In genomic region chr5:176743136-176743827, GRCh38 we compare ENCODE assay signal across 10 cellular contexts.
DNase-seq lines count a peak whose midpoint lies in the region; ATAC-seq, FAIRE-seq and TF ChIP-seq lines count a peak whose summit lies in the region.
"Had no signal": no experiment of that assay in that cellular context is flagged by ENCODE, and none has a peak within 500 bp of the region (broad histone marks: within the 10 kb centered on the region; RNA-seq: fewer than 3 reads in every experiment).

No MANE protein-coding gene starts in this region.

- peaks cover 7% of the 10 kb centered on the region for H3K9me3 Mint-ChIP-seq in glutamatergic neuron (ENCODE audit: unreplicated experiment)
- no peaks in the 10 kb centered on the region for H3K9me3 Mint-ChIP-seq in effector memory CD8-positive, alpha-beta T cell
- H3K9me3 Mint-ChIP-seq: memory B cell had no signal

- H3K4me3 ChIP-seq in pancreas: peak overlapping the region in 1 of 4 donors; percentile 28

- peaks cover 20% of the 10 kb centered on the region for H3K27me3 Mint-ChIP-seq in glutamatergic neuron (ENCODE audit: unreplicated experiment)
- H3K27me3 Mint-ChIP-seq in effector memory CD8-positive, alpha-beta T cell: peaks cover 74 to 92% of the 10 kb centered on the region in 2 donors

- peak in 3 of 4 donors; percentile 34 to 58 (median 56) for ATAC-seq in pancreas
- ATAC-seq in effector memory CD8-positive, alpha-beta T cell (replicated peaks): no peak

- no peak for FAIRE-seq in pancreas (lab: Jason Lieb, UNC)

- peaks cover 24% of the 10 kb centered on the region for H3K4me1 Mint-ChIP-seq in glutamatergic neuron (ENCODE audit: low read depth, unreplicated experiment)
- H3K4me1 Mint-ChIP-seq in effector memory CD8-positive, alpha-beta T cell (ENCODE audit: low read depth in 2 of 2): peaks cover 11 to 20% of the 10 kb centered on the region in 2 donors

- H3K36me3 ChIP-seq in pancreas: no peaks in the 10 kb centered on the region
- H3K36me3 ChIP-seq: uterus had no signal

- 2 to 4% methylated on average over 41 to 52 of the region's 52 CpGs for WGBS in pancreas, 2 donors

- H3K4me3 Mint-ChIP-seq in glutamatergic neuron (ENCODE audit: unreplicated experiment): peak overlapping the region; percentile 80
- no peak overlapping the region for H3K4me3 Mint-ChIP-seq in effector memory CD8-positive, alpha-beta T cell
- H3K4me3 Mint-ChIP-seq: memory B cell had no signal

- H3K27ac ChIP-seq in pancreas: no peak overlapping the region
- H3K27ac ChIP-seq: uterus had no signal

- H3K27ac Mint-ChIP-seq in glutamatergic neuron (ENCODE audit: unreplicated experiment): no peak overlapping the region
- no peak overlapping the region for H3K27ac Mint-ChIP-seq in effector memory CD8-positive, alpha-beta T cell
- H3K27ac Mint-ChIP-seq: memory B cell had no signal

- H3K9me3 ChIP-seq in pancreas: no peaks in the 10 kb centered on the region
- H3K9me3 ChIP-seq: uterus had no signal

- intact Hi-C loops in pancreas (cut with DNase I): no loop called here

- peak; percentile 13 for DNase-seq in GM10266 (ENCODE audit: extremely low spot score)
- peak; percentile 41 for DNase-seq in NCI-H345 treated with DMSO at 0.1 percent for 48 hours (lab: John Stamatoyannopoulos, UW; ENCODE audit: unreplicated experiment)
- peak; percentile 47 for DNase-seq in glutamatergic neuron
- DNase-seq in pancreas: no peak
- DNase-seq in activated CD4-positive, CD25-positive, alpha-beta regulatory T cell (lab: John Stamatoyannopoulos, UW): no peak
- DNase-seq in effector memory CD8-positive, alpha-beta T cell: no peak
- DNase-seq in foreskin melanocyte: no peak
- DNase-seq in stimulated activated CD4-positive, alpha-beta T cell treated with anti-CD3 and anti-CD28 coated beads, Interleukin-12 subunit alpha, Interleukin-12 subunit beta, amount 100 ng/mL, for 4 hours: no peak
- DNase-seq: uterus had no signal

- no peaks in the 10 kb centered on the region for H3K4me1 ChIP-seq in pancreas
- H3K4me1 ChIP-seq: uterus had no signal

- H3K36me3 Mint-ChIP-seq in glutamatergic neuron (ENCODE audit: unreplicated experiment): no peaks in the 10 kb centered on the region
- H3K36me3 Mint-ChIP-seq in effector memory CD8-positive, alpha-beta T cell (ENCODE audit: insufficient read depth): no peaks in the 10 kb centered on the region
- H3K36me3 Mint-ChIP-seq: memory B cell had no signal

- H3K27me3 ChIP-seq in pancreas: peaks cover 0 to 32% (median 2%) of the 10 kb centered on the region in 4 donors
- H3K27me3 ChIP-seq: uterus had no signal

- no peak for TF ChIP-seq CTCF in GM10266 (IDR thresholded peaks at IDR 0.05; ENCODE audit: control insufficient read depth, insufficient read depth, low read depth, missing control alignments)
- TF ChIP-seq CTCF in glutamatergic neuron (IDR thresholded peaks at IDR 0.05; ENCODE audit: partially characterized antibody, unreplicated experiment): no peak
- no peak for TF ChIP-seq CTCF in pancreas (IDR thresholded peaks at IDR 0.05)

Comparison
In these comparisons a context has a peak if more than half of its experiments do, and no peak if none do; other contexts are left out.
1. DNase-seq: peak in GM10266 (single experiment), NCI-H345 treated with DMSO at 0.1 percent for 48 hours (single experiment) and glutamatergic neuron (single experiment); none in pancreas (0 of 6), activated CD4-positive, CD25-positive, alpha-beta regulatory T cell (0 of 4), effector memory CD8-positive, alpha-beta T cell (0 of 3), foreskin melanocyte (single experiment) and stimulated activated CD4-positive, alpha-beta T cell treated with anti-CD3 and anti-CD28 coated beads, Interleukin-12 subunit alpha, Interleukin-12 subunit beta, amount 100 ng/mL, for 4 hours (single experiment).